ENCODE assay signal across 2 cellular contexts in the genomic region with DNA sequence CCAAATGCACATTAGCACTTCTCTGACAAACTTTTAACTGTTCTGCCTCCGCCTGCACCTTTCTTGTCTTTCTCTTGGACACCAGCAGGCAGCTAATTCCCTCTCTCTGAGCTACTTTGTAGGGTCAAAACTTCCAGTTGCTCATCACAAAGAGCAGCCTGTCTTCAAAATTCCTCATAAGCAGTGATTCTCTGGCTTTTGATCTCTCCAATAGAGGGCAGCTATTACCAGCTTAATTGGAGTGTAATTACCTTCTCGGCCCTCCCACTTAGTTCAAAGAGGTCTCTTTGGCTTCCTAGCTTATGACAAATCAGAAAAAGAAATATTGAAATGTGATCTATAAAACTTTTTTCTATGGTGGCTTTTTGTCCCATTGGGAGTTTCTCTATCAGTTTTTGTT.
A peak's percentile ranks its signal among the peaks of the same experiment; 100 is the strongest.
TF ChIP-seq lines count a peak whose summit lies in the region.

No MANE protein-coding gene starts in this region.

TF ChIP-seq in IMR-90, 13 proteins besides CTCF, POLR2A, EP300 and RAD21:
- TF ChIP-seq CEBPB (IDR thresholded peaks at IDR 0.05; ENCODE audit: low read depth, low read length) (no peak), RFX5 (IDR thresholded peaks at IDR 0.05; ENCODE audit: low read depth, low read length) (no peak), FOS (IDR thresholded peaks at IDR 0.05; ENCODE audit: low read depth, low read length) (no peak), CHD1 (IDR thresholded peaks at IDR 0.05; ENCODE audit: low read depth, low read length) (no peak), MAFK (IDR thresholded peaks at IDR 0.05; ENCODE audit: low read depth, low read length) (no peak), SMC3 (IDR thresholded peaks at IDR 0.05; ENCODE audit: low read depth, low read length) (no peak), BHLHE40 (IDR thresholded peaks at IDR 0.05; ENCODE audit: low read depth, low read length) (no peak), MAZ (IDR thresholded peaks at IDR 0.05; ENCODE audit: borderline replicate concordance, low read depth, low read length) (no peak), NFE2L2 (IDR thresholded peaks at IDR 0.05; ENCODE audit: low read depth, low read length) (no peak), MXI1 (IDR thresholded peaks at IDR 0.05; ENCODE audit: borderline replicate concordance, low read depth, low read length) (no peak), RCOR1 (IDR thresholded peaks at IDR 0.05; ENCODE audit: insufficient replicate concordance, low read length) (no peak)
- TF ChIP-seq, protein P1, sequence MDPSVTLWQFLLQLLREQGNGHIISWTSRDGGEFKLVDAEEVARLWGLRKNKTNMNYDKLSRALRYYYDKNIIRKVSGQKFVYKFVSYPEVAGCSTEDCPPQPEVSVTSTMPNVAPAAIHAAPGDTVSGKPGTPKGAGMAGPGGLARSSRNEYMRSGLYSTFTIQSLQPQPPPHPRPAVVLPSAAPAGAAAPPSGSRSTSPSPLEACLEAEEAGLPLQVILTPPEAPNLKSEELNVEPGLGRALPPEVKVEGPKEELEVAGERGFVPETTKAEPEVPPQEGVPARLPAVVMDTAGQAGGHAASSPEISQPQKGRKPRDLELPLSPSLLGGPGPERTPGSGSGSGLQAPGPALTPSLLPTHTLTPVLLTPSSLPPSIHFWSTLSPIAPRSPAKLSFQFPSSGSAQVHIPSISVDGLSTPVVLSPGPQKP (IDR thresholded peaks at IDR 0.05; ENCODE audit: borderline replicate concordance, low read depth, low read length), result no peak
- TF ChIP-seq, protein P2, sequence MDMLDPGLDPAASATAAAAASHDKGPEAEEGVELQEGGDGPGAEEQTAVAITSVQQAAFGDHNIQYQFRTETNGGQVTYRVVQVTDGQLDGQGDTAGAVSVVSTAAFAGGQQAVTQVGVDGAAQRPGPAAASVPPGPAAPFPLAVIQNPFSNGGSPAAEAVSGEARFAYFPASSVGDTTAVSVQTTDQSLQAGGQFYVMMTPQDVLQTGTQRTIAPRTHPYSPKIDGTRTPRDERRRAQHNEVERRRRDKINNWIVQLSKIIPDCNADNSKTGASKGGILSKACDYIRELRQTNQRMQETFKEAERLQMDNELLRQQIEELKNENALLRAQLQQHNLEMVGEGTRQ (IDR thresholded peaks at IDR 0.05; ENCODE audit: low read depth, low read length), result no peak

TF ChIP-seq in HepG2, 621 proteins besides CTCF, POLR2A, EP300 and RAD21:
- TF ChIP-seq STAG1 (CRISPR knock-in tag; IDR thresholded peaks at IDR 0.05), result peak; percentile 64
- peak; percentile 9; the same call in 1 of the 2 replicates for TF ChIP-seq SMC3 (IDR thresholded peaks at IDR 0.05; ENCODE audit: low read length)
- TF ChIP-seq ZNF296 (CRISPR knock-in tag; conservative IDR thresholded peaks at IDR 0.05), result no peak
